Comparison of ENCODE assay signal across 12 cellular contexts in genomic region chr1:107954719-107955415, GRCh38.
"Had no signal": no experiment of that assay in that cellular context is flagged by ENCODE, and none has a peak within 500 bp of the region (broad histone marks: within the 10 kb centered on the region; RNA-seq: fewer than 3 reads in every experiment).

No MANE protein-coding gene starts in this region.

- H3K27me3 Mint-ChIP-seq: naive B cell had no signal

- H3K9me3 Mint-ChIP-seq: activated T-cell treated with anti-CD3 and anti-CD28 coated beads, Interleukin-2, amount 50 U/mL, for 72 hours had no signal

- H3K27ac Mint-ChIP-seq: activated T-cell treated with anti-CD3 and anti-CD28 coated beads, Interleukin-2, amount 50 U/mL, for 72 hours; progenitor cell of endocrine pancreas had no signal

- ATAC-seq: activated T-cell treated with anti-CD3 and anti-CD28 coated beads, Interleukin-2, amount 50 U/mL, for 72 hours; foreskin keratinocyte; left colon; right cardiac atrium had no signal

- DNase-seq: activated naive CD4-positive, alpha-beta T cell; activated T-cell treated with anti-CD3 and anti-CD28 coated beads, Interleukin-2, amount 50 U/mL, for 72 hours; foreskin keratinocyte; head of caudate nucleus; left colon; midbrain; naive B cell; nucleus accumbens; right cardiac atrium; stimulated activated naive CD4-positive, alpha-beta T cell treated with Interleukin-2 at 50 U/mL for 16 hours; upper lobe of left lung had no signal
